In genomic region chr3:129183569-129184395, GRCh38 we compare ENCODE assay signal across 1 cellular context.
TF ChIP-seq lines count a peak whose summit lies in the region.

TSS of gene CNBP (minus strand) at chr3:129183896. CDS start at chr3:129171757, 12,139 bp downstream.

TF ChIP-seq in HepG2, 621 proteins besides CTCF, POLR2A, EP300 and RAD21 (continued from another document and continues in another):
- TF ChIP-seq ZBTB25 (CRISPR knock-in tag; IDR thresholded peaks at IDR 0.05) (peak; percentile 92), MEIS2 (CRISPR knock-in tag; IDR thresholded peaks at IDR 0.05) (0 out of 2 replicates have a peak, but pooled peaks have one; percentile 7), RFX5 (IDR thresholded peaks at IDR 0.05; ENCODE audit: low read depth, low read length) (peak; percentile 63), ZNF235 (CRISPR knock-in tag; IDR thresholded peaks at IDR 0.05; ENCODE audit: borderline replicate concordance) (peak; percentile 97), RBFOX2 (IDR thresholded peaks at IDR 0.05; ENCODE audit: low read depth, low read length) (peak; percentile 99), PCBP2 (optimal IDR thresholded peaks at IDR 0.05; ENCODE audit: low read depth, low read length, poor library complexity, severe bottlenecking) (no peak), ZNF747 (CRISPR knock-in tag; IDR thresholded peaks at IDR 0.05; ENCODE audit: borderline replicate concordance) (peak; percentile 78), ZNF234 (CRISPR knock-in tag; conservative IDR thresholded peaks at IDR 0.05) (peak; percentile 47), SKI (IDR thresholded peaks at IDR 0.05; ENCODE audit: partially characterized antibody) (peak; percentile 41), ASH2L (IDR thresholded peaks at IDR 0.05; ENCODE audit: insufficient read length, low read depth, low read length) (peak; percentile 54), ZNF263 (CRISPR knock-in tag; IDR thresholded peaks at IDR 0.05) (peak; percentile 16; the same call in 1 of the 2 replicates), YEATS2 (CRISPR knock-in tag; IDR thresholded peaks at IDR 0.05; ENCODE audit: borderline replicate concordance) (peak; percentile 94), ZNF709 (CRISPR knock-in tag; IDR thresholded peaks at IDR 0.05) (peak; percentile 96), TBL1XR1 (IDR thresholded peaks at IDR 0.05; ENCODE audit: borderline replicate concordance, low read length, partially characterized antibody) (peak; percentile 8), FOXK1 (CRISPR knock-in tag; IDR thresholded peaks at IDR 0.05; ENCODE audit: borderline replicate concordance, low read depth) (peak; percentile 70; the same call in 1 of the 2 replicates), ERF (CRISPR knock-in tag; IDR thresholded peaks at IDR 0.05) (peak; percentile 76; the same call in 1 of the 2 replicates), SRSF1 (optimal IDR thresholded peaks at IDR 0.05; ENCODE audit: low read depth, low read length) (peak; percentile 55), JARID2 (CRISPR knock-in tag; IDR thresholded peaks at IDR 0.05; ENCODE audit: insufficient replicate concordance) (no peak), NFKBIZ (CRISPR knock-in tag; IDR thresholded peaks at IDR 0.05) (peak; percentile 72; the same call in 1 of the 2 replicates), ZNF362 (CRISPR knock-in tag; IDR thresholded peaks at IDR 0.05; ENCODE audit: borderline replicate concordance) (no peak), ZNF232 (CRISPR knock-in tag; IDR thresholded peaks at IDR 0.05; ENCODE audit: borderline replicate concordance) (peak; percentile 83; the same call in 1 of the 2 replicates), LCORL (IDR thresholded peaks at IDR 0.05) (peak; percentile 45; the same call in 1 of the 2 replicates), LCORL (CRISPR knock-in tag; IDR thresholded peaks at IDR 0.05) (peak; percentile 49), MAF1 (CRISPR knock-in tag; IDR thresholded peaks at IDR 0.05; ENCODE audit: borderline replicate concordance) (peak; percentile 44; the same call in 1 of the 2 replicates), REPIN1 (CRISPR knock-in tag; IDR thresholded peaks at IDR 0.05; ENCODE audit: borderline replicate concordance, low read depth) (peak; percentile 81; the same call in 1 of the 2 replicates), ZNF691 (CRISPR knock-in tag; IDR thresholded peaks at IDR 0.05; ENCODE audit: borderline replicate concordance, low read depth) (peak; percentile 14; the same call in 1 of the 2 replicates), RNF2 (conservative IDR thresholded peaks at IDR 0.05; ENCODE audit: low read depth) (no peak; the same call in 1 of the 2 replicates), ZNF207 (IDR thresholded peaks at IDR 0.05; ENCODE audit: borderline replicate concordance) (no peak), CENPBD1 (CRISPR knock-in tag; IDR thresholded peaks at IDR 0.05; ENCODE audit: borderline replicate concordance, low read depth) (no peak), HNF1A (IDR thresholded peaks at IDR 0.05; ENCODE audit: low read depth) (no peak), HNF1A (CRISPR knock-in tag; IDR thresholded peaks at IDR 0.05; ENCODE audit: borderline replicate concordance) (peak; percentile 34; the same call in 1 of the 2 replicates), ZNF781 (CRISPR knock-in tag; IDR thresholded peaks at IDR 0.05; ENCODE audit: borderline replicate concordance, not compliant biosample characterization) (peak; percentile 29), THAP11 (CRISPR knock-in tag; IDR thresholded peaks at IDR 0.05) (peak; percentile 84), ZNF547 (CRISPR knock-in tag; IDR thresholded peaks at IDR 0.05) (peak; percentile 97)
- TF ChIP-seq, protein P1, sequence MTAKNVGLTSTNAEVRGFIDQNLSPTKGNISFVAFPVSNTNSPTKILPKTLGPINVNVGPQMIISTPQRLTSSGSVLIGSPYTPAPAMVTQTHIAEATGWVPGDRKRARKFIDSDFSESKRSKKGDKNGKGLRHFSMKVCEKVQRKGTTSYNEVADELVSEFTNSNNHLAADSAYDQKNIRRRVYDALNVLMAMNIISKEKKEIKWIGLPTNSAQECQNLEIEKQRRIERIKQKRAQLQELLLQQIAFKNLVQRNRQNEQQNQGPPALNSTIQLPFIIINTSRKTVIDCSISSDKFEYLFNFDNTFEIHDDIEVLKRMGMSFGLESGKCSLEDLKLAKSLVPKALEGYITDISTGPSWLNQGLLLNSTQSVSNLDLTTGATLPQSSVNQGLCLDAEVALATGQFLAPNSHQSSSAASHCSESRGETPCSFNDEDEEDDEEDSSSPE (CRISPR knock-in tag; IDR thresholded peaks at IDR 0.05) = peak; percentile 69
- TF ChIP-seq, protein P2, sequence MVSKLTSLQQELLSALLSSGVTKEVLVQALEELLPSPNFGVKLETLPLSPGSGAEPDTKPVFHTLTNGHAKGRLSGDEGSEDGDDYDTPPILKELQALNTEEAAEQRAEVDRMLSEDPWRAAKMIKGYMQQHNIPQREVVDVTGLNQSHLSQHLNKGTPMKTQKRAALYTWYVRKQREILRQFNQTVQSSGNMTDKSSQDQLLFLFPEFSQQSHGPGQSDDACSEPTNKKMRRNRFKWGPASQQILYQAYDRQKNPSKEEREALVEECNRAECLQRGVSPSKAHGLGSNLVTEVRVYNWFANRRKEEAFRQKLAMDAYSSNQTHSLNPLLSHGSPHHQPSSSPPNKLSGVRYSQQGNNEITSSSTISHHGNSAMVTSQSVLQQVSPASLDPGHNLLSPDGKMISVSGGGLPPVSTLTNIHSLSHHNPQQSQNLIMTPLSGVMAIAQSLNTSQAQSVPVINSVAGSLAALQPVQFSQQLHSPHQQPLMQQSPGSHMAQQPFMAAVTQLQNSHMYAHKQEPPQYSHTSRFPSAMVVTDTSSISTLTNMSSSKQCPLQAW (CRISPR knock-in tag; IDR thresholded peaks at IDR 0.05) = peak; percentile 23; the same call in 1 of the 2 replicates
- TF ChIP-seq, protein P3, sequence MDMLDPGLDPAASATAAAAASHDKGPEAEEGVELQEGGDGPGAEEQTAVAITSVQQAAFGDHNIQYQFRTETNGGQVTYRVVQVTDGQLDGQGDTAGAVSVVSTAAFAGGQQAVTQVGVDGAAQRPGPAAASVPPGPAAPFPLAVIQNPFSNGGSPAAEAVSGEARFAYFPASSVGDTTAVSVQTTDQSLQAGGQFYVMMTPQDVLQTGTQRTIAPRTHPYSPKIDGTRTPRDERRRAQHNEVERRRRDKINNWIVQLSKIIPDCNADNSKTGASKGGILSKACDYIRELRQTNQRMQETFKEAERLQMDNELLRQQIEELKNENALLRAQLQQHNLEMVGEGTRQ (IDR thresholded peaks at IDR 0.05; ENCODE audit: low read depth, low read length) = no peak
- TF ChIP-seq, protein P3 (CRISPR knock-in tag; IDR thresholded peaks at IDR 0.05; ENCODE audit: borderline replicate concordance) = peak; percentile 52; the same call in 1 of the 2 replicates
- TF ChIP-seq, protein P4, sequence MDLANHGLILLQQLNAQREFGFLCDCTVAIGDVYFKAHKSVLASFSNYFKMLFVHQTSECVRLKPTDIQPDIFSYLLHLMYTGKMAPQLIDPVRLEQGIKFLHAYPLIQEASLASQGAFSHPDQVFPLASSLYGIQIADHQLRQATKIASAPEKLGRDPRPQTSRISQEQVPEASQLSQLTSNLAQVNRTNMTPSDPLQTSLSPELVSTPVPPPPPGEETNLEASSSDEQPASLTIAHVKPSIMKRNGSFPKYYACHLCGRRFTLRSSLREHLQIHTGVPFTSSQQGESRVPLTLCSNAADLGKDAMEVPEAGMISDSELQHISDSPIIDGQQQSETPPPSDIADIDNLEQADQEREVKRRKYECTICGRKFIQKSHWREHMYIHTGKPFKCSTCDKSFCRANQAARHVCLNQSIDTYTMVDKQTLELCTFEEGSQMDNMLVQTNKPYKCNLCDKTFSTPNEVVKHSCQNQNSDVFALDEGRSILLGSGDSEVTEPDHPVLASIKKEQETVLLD (CRISPR knock-in tag; IDR thresholded peaks at IDR 0.05; ENCODE audit: low read depth) = peak; percentile 85
- TF ChIP-seq, protein P5, sequence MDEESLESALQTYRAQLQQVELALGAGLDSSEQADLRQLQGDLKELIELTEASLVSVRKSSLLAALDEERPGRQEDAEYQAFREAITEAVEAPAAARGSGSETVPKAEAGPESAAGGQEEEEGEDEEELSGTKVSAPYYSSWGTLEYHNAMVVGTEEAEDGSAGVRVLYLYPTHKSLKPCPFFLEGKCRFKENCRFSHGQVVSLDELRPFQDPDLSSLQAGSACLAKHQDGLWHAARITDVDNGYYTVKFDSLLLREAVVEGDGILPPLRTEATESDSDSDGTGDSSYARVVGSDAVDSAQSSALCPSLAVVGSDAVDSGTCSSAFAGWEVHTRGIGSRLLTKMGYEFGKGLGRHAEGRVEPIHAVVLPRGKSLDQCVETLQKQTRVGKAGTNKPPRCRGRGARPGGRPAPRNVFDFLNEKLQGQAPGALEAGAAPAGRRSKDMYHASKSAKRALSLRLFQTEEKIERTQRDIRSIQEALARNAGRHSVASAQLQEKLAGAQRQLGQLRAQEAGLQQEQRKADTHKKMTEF (CRISPR knock-in tag; IDR thresholded peaks at IDR 0.05) = peak; percentile 85
- TF ChIP-seq, protein P6, sequence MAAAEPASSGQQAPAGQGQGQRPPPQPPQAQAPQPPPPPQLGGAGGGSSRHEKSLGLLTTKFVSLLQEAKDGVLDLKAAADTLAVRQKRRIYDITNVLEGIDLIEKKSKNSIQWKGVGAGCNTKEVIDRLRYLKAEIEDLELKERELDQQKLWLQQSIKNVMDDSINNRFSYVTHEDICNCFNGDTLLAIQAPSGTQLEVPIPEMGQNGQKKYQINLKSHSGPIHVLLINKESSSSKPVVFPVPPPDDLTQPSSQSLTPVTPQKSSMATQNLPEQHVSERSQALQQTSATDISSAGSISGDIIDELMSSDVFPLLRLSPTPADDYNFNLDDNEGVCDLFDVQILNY (CRISPR knock-in tag; conservative IDR thresholded peaks at IDR 0.05) = peak; percentile 85
- TF ChIP-seq, protein P7, sequence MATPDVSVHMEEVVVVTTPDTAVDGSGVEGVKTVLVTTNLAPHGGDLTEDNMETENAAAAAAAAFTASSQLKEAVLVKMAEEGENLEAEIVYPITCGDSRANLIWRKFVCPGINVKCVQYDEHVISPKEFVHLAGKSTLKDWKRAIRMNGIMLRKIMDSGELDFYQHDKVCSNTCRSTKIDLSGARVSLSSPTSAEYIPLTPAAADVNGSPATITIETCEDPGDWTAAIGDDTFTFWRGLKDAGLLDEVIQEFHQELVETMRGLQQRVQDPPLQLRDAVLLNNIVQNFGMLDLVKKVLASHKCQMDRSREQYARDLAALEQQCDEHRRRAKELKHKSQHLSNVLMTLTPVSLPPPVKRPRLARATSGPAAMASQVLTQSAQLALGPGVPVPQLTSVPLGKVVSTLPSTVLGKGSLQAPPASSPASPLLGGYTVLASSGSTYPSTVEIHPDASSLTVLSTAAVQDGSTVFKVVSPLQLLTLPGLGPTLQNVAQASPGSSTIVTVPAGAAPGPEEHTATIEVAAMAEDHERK (CRISPR knock-in tag; IDR thresholded peaks at IDR 0.05; ENCODE audit: low read depth) = peak; percentile 67; the same call in 1 of the 2 replicates
